20 cellular contexts compared by ENCODE assay signal in genomic region chr11:107836811-107837210, GRCh38.
"Had no signal": no experiment of that assay in that cellular context is flagged by ENCODE, and none has a peak within 500 bp of the region (broad histone marks: within the 10 kb centered on the region; RNA-seq: fewer than 3 reads in every experiment).

No MANE protein-coding gene starts in this region.

- DNase-seq: activated CD4-positive, alpha-beta T cell treated with anti-CD3 and anti-CD28 coated beads, Interleukin-2, amount 50 U/mL, for 4 hours; activated gamma-delta T cell; activated naive CD4-positive, alpha-beta T cell treated with anti-CD3 and anti-CD28 coated beads, Interleukin-2, amount 50 U/mL, for 16 hours; brain microvascular endothelial cell; central memory CD4-positive, alpha-beta T cell; effector memory CD4-positive, alpha-beta T cell; foreskin keratinocyte; hypothalamus; left cardiac atrium; naive B cell; nucleus accumbens; stimulated activated CD4-positive, alpha-beta T cell treated with anti-CD3 and anti-CD28 coated beads, Interleukin-15, amount 100 ng/mL, for 24 hours; T-helper 1 cell; upper lobe of left lung had no signal

- H3K4me3 ChIP-seq: ascending aorta, smooth muscle cell, upper lobe of left lung had no signal

- H3K27me3 Mint-ChIP-seq: memory B cell; naive B cell; stimulated activated memory B cell treated with anti-CD40 and anti-IgM and Interleukin-4, amounts not matched to agents 10 μg/mL and 1 μg/mL and 100 μg/mL, for 72 hours had no signal

- H3K4me1 ChIP-seq: parathyroid adenoma had no signal

- H3K9me3 ChIP-seq: ascending aorta, upper lobe of left lung had no signal

- ATAC-seq: foreskin keratinocyte; left cardiac atrium; sciatic nerve; stimulated activated memory B cell treated with anti-CD40 and anti-IgM and Interleukin-4, amounts not matched to agents 10 μg/mL and 1 μg/mL and 100 μg/mL, for 72 hours had no signal

- H3K27me3 ChIP-seq: ascending aorta, brain microvascular endothelial cell, foreskin keratinocyte, upper lobe of left lung had no signal

- H3K36me3 Mint-ChIP-seq: memory B cell, naive B cell had no signal

- H3K27ac ChIP-seq: ascending aorta, brain microvascular endothelial cell, foreskin keratinocyte, parathyroid adenoma, upper lobe of left lung had no signal

- H3K4me3 Mint-ChIP-seq: memory B cell; naive B cell; stimulated activated memory B cell treated with anti-CD40 and anti-IgM and Interleukin-4, amounts not matched to agents 10 μg/mL and 1 μg/mL and 100 μg/mL, for 72 hours had no signal

- H3K36me3 ChIP-seq: ascending aorta, brain microvascular endothelial cell, upper lobe of left lung had no signal

- H3K9me3 Mint-ChIP-seq: memory B cell; naive B cell; stimulated activated memory B cell treated with anti-CD40 and anti-IgM and Interleukin-4, amounts not matched to agents 10 μg/mL and 1 μg/mL and 100 μg/mL, for 72 hours had no signal

- H3K27ac Mint-ChIP-seq: memory B cell; naive B cell; stimulated activated memory B cell treated with anti-CD40 and anti-IgM and Interleukin-4, amounts not matched to agents 10 μg/mL and 1 μg/mL and 100 μg/mL, for 72 hours had no signal
